Comparison of ENCODE assay signal across 1 cellular context in genomic region chr1:241698177-241698576, GRCh38.
TF ChIP-seq lines count a peak whose summit lies in the region.

No MANE protein-coding gene starts in this region.

TF ChIP-seq in K562, 482 proteins besides CTCF, POLR2A, EP300 and RAD21 (continued from another document and continues in another):
- TF ChIP-seq ATF6 (CRISPR knock-in tag; IDR thresholded peaks at IDR 0.05), result no peak
- no peak for TF ChIP-seq ZNF407 (IDR thresholded peaks at IDR 0.05; ENCODE audit: low read depth)
- no peak for TF ChIP-seq REST (CRISPR knock-in tag; IDR thresholded peaks at IDR 0.05; ENCODE audit: low read depth)
- TF ChIP-seq AFF4 (CRISPR knock-in tag; IDR thresholded peaks at IDR 0.05), result no peak
- TF ChIP-seq MECOM (CRISPR knock-in tag; IDR thresholded peaks at IDR 0.05), result peak; percentile 98
- TF ChIP-seq CBFA2T3 (IDR thresholded peaks at IDR 0.05), result peak; percentile 98
- 0 out of 4 replicates have a peak, but pooled peaks of 1 of the 2 experiments have one; percentile 14 for TF ChIP-seq FOXA3 (CRISPR knock-in tag; conservative IDR thresholded peaks at IDR 0.05 in 1 of 2, IDR thresholded peaks at IDR 0.05 in 1 of 2)
- TF ChIP-seq HCFC1 (IDR thresholded peaks at IDR 0.05; ENCODE audit: low read depth, low read length), result no peak
- no peak for TF ChIP-seq HNRNPLL (IDR thresholded peaks at IDR 0.05; ENCODE audit: low read depth, low read length, poor library complexity, severe bottlenecking)
- TF ChIP-seq ZKSCAN8 (CRISPR knock-in tag; IDR thresholded peaks at IDR 0.05), result no peak
- TF ChIP-seq TBL1XR1 (IDR thresholded peaks at IDR 0.05; ENCODE audit: low read length in 2 of 2), result no peak
- TF ChIP-seq DIDO1 (tag; IDR thresholded peaks at IDR 0.05; ENCODE audit: low read depth), result no peak; the same call in 1 of the 2 replicates
- TF ChIP-seq SMAD1 (IDR thresholded peaks at IDR 0.05; ENCODE audit: low read depth, low read length, partially characterized antibody), result no peak
- TF ChIP-seq ZKSCAN3 (CRISPR knock-in tag; IDR thresholded peaks at IDR 0.05), result no peak
- TF ChIP-seq HES1 (IDR thresholded peaks at IDR 0.05; ENCODE audit: low read depth), result peak; percentile 51; the same call in 1 of the 2 replicates
- TF ChIP-seq KDM1A (IDR thresholded peaks at IDR 0.05), result peak; percentile 83 to 88
- no peak for TF ChIP-seq MAFF (IDR thresholded peaks at IDR 0.05; ENCODE audit: low read length)
- TF ChIP-seq ZNF57 (CRISPR knock-in tag; IDR thresholded peaks at IDR 0.05), result no peak
- TF ChIP-seq AFF1 (IDR thresholded peaks at IDR 0.05; ENCODE audit: low read depth in 1 of 2, partially characterized antibody in 2 of 2), result peak in 1 of 2 experiments; percentile 76
- no peak for TF ChIP-seq ZNF41 (CRISPR knock-in tag; conservative IDR thresholded peaks at IDR 0.05)
- TF ChIP-seq MIER1 (IDR thresholded peaks at IDR 0.05; ENCODE audit: low read depth), result no peak
- no peak for TF ChIP-seq PBX2 (CRISPR knock-in tag; IDR thresholded peaks at IDR 0.05; ENCODE audit: low read depth)
- peak; percentile 92 for TF ChIP-seq PBX2 (tag; conservative IDR thresholded peaks at IDR 0.05; ENCODE audit: low read depth)
- peak; percentile 49; the same call in 1 of the 2 replicates for TF ChIP-seq TRIM28 (IDR thresholded peaks at IDR 0.05)
- TF ChIP-seq SUPT5H (IDR thresholded peaks at IDR 0.05), result no peak
- no peak for TF ChIP-seq MCM3 (IDR thresholded peaks at IDR 0.05)
- TF ChIP-seq RHOXF2B (CRISPR knock-in tag; conservative IDR thresholded peaks at IDR 0.05), result 0 out of 2 replicates have a peak, but pooled peaks have one; percentile 41
- peak; percentile 39; the same call in 1 of the 2 replicates for TF ChIP-seq HEY1 (CRISPR knock-in tag; IDR thresholded peaks at IDR 0.05; ENCODE audit: borderline replicate concordance)
